In genomic region chr21:43662286-43662685, GRCh38 we compare ENCODE assay signal across 1 cellular context.
TF ChIP-seq lines count a peak whose summit lies in the region.

No MANE protein-coding gene starts in this region.

TF ChIP-seq in HepG2, 621 proteins besides CTCF, POLR2A, EP300 and RAD21:
- TF ChIP-seq ZNF362 (CRISPR knock-in tag; IDR thresholded peaks at IDR 0.05; ENCODE audit: borderline replicate concordance) (no peak), KAT7 (CRISPR knock-in tag; IDR thresholded peaks at IDR 0.05; ENCODE audit: borderline replicate concordance) (no peak), RFX3 (CRISPR knock-in tag; IDR thresholded peaks at IDR 0.05) (no peak), SMYD3 (CRISPR knock-in tag; IDR thresholded peaks at IDR 0.05) (no peak), ZNF510 (CRISPR knock-in tag; IDR thresholded peaks at IDR 0.05; ENCODE audit: low read depth) (no peak), ZC3H13 (CRISPR knock-in tag; IDR thresholded peaks at IDR 0.05) (no peak)
